In the genomic region with DNA sequence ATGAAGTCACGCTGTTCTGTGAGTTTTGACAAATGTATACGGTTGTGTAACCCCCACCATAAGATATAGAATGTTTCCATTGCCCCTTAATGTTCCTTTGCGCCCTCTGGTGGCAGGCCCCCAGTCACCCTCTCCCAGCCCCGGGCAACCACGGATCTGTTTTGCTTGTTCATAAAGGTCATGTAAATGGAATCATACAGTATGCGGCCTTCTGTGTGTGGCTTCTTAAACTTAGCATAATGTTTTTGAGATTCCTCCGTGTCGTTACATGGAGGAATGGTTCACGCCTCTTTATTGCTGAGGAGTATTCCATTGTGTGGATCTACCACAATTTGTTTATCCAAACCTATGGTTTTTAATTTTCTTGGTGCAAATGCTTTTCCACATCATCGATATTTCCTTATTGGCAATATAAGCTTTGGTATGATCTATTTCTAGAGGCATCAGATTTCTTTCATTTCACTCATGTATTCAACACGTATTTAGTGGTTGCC, we compare ENCODE assay signal across 8 cellular contexts. TPM values are rescaled to one million over a fixed set of nuclear protein-coding genes. Genes with fewer than 3 reads are reported as not detected.
DNase-seq lines count a peak whose midpoint lies in the region; ATAC-seq, FAIRE-seq and TF ChIP-seq lines count a peak whose summit lies in the region.

No MANE protein-coding gene starts in this region.

- DNase-seq in ACHN = peak; percentile 12
- DNase-seq in HTR-8/SVneo (ENCODE audit: insufficient read length, low spot score) = peak; percentile 51
- DNase-seq in SK-MEL-5 (ENCODE audit: low read depth, low spot score) = peak; percentile 80
- DNase-seq in activated gamma-delta T cell treated with Interleukin-2 at 50 U/mL for 16 hours = peak; percentile 83
- DNase-seq in glomerular visceral epithelial cell (ENCODE audit: extremely low spot score) = peak; percentile 38
- DNase-seq in psoas muscle = peak; percentile 68 to 79
- DNase-seq in cortex of kidney (lab: John Stamatoyannopoulos, UW) = no peak

- FAIRE-seq in HTR-8/SVneo (lab: Jason Lieb, UNC) = no peak

- no peaks in the 10 kb centered on the region for H3K36me3 ChIP-seq in psoas muscle (ENCODE audit: insufficient read depth in 1 of 2, low read depth in 1 of 2)

- peak; percentile 90 for TF ChIP-seq CTCF in psoas muscle (IDR thresholded peaks at IDR 0.05)

- H3K9me3 ChIP-seq in psoas muscle = no peaks in the 10 kb centered on the region

- H3K4me1 ChIP-seq in psoas muscle = no peaks in the 10 kb centered on the region

- ATAC-seq in GM18508 (IDR thresholded peaks at IDR 0.05; ENCODE audit: insufficient read depth, unreplicated experiment) (peak; percentile 65), psoas muscle (peak; percentile 71 to 92 (median 84))

- intact Hi-C loops in psoas muscle (cut with DNase I) = loop anchor here (1.0 to 5.0 kb wide), 3 partner anchors 177 to 243 kb away; a partner anchor contains a TSS

- H3K4me3 ChIP-seq in psoas muscle = no peak overlapping the region

- WGBS in psoas muscle, 3 donors = 43 to 57% (median 50%) methylated on average over 11 of the region's 11 CpGs

- no peak overlapping the region for H3K27ac ChIP-seq in psoas muscle

- no peaks in the 10 kb centered on the region for H3K27me3 ChIP-seq in psoas muscle (ENCODE audit: insufficient read depth in 3 of 3, low read length in 2 of 3)

- in situ Hi-C loops in ACHN (cut with HindIII; ENCODE audit: low pct_ligation_motif_present, low pct_unique_long_range_greater_than_20kb, low sequenced_read_pairs) (no loop called here), SK-MEL-5 (cut with HindIII; ENCODE audit: low pct_unique_long_range_greater_than_20kb, low sequenced_read_pairs) (no loop called here)

RNA-seq across cellular contexts. Expression of a gene that starts 28.4 kb away (rescaled TPM):
- 35.2 and 35.4 TPM in 2 replicates for total RNA-seq in SK-MEL-5 (2014; rRNA removed; shearing (Covaris generic))
- 26.8 and 40.1 TPM in 2 replicates for polyA plus RNA-seq in SK-MEL-5 (2015; cell fraction: cytosol; rRNA removed)
- 15.8 and 17.7 TPM in 2 replicates for polyA plus RNA-seq in SK-MEL-5 (2015; cell fraction: nucleus; rRNA removed)
- total RNA-seq in psoas muscle = 10 to 100 TPM; 36.3 to 45.6 (median 40.8) TPM
- polyA plus RNA-seq in psoas muscle = 10 to 100 TPM; 22.1 to 71.1 (median 28.8) TPM
